In the genomic region with DNA sequence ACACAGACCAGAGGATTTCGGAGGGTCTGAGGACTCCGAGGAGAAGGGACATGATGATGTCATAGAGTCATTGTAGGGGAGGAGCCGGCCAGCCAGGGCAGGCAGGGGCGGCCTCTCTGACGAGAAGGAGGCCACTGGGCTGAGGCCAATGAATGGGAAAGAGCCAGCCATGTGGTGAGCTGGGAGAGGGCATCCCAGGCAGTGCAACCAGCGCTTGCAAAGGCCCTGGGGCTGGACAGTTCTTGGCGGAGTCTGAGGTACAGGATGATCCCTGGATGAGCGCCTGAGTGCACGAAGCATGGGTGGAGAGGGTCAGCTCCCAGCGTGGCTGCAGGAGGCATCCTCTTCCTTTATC, we compare ENCODE assay signal across 7 cellular contexts.
DNase-seq lines count a peak whose midpoint lies in the region; ATAC-seq, FAIRE-seq and TF ChIP-seq lines count a peak whose summit lies in the region.
"Not testable (repeated sequence)": the region's sequence is repeated elsewhere in the genome, so short reads cannot be mapped to it uniquely, and the experiment has no call there.

No MANE protein-coding gene starts in this region.

- not testable (repeated sequence) for H3K4me3 ChIP-seq in A549; gastroesophageal sphincter; HepG2 (replicated peaks in 1 of 3; ENCODE audit: insufficient read depth in 1 of 3, low read depth in 2 of 3, low read length in 3 of 3); mesodermal cell (ENCODE audit: extremely low read depth, insufficient read depth, low read length, poor library complexity, severe bottlenecking); upper lobe of left lung

- intact Hi-C loops in HepG2 (cut with micrococcal nuclease; ENCODE audit: unreplicated experiment): not testable (repeated sequence)

- H3K27ac ChIP-seq in A549; gastroesophageal sphincter; HepG2 (ENCODE audit: extremely low read length, insufficient read depth, low read length): not testable (repeated sequence)
- H3K27ac ChIP-seq in cingulate gyrus (ENCODE audit: low read depth, low read length) (peak overlapping the region; percentile 39), mesodermal cell (ENCODE audit: low read depth, low read length, severe bottlenecking) (peak overlapping the region; percentile 53), upper lobe of left lung (peak overlapping the region; percentile 53 to 83 (median 74))

- H3K9me3 ChIP-seq in A549 (peaks cover 14% of the 10 kb centered on the region), gastroesophageal sphincter (peaks cover 0 to 11% (median 0%) of the 10 kb centered on the region in 3 donors), HepG2 (ENCODE audit: low read length) (peaks cover 12% of the 10 kb centered on the region), mesodermal cell (ENCODE audit: control insufficient read depth, low read length) (peaks cover 11% of the 10 kb centered on the region)
- not testable (repeated sequence) for H3K9me3 ChIP-seq in upper lobe of left lung

- not testable (repeated sequence) for TF ChIP-seq RAD21 in A549 (conservative IDR thresholded peaks at IDR 0.05 in 1 of 2, IDR thresholded peaks at IDR 0.05 in 1 of 2); HepG2 (CRISPR knock-in tag; IDR thresholded peaks at IDR 0.05)

- H4K20me1 ChIP-seq in HepG2 (ENCODE audit: insufficient read depth, low read length): not testable (repeated sequence)

- POLR2A ChIA-PET in A549 (lab: Yijun Ruan, JAX); HepG2 (lab: Yijun Ruan, JAX): not testable (repeated sequence)

- not testable (repeated sequence) for H3K4me1 ChIP-seq in A549; HepG2 (ENCODE audit: insufficient read depth, low read length)
- H3K4me1 ChIP-seq in gastroesophageal sphincter (peaks cover 0 to 19% (median 0%) of the 10 kb centered on the region in 3 donors), mesodermal cell (ENCODE audit: control insufficient read depth, insufficient read depth, low read length, poor library complexity, severe bottlenecking) (peaks cover 34% of the 10 kb centered on the region), upper lobe of left lung (peaks cover 0 to 15% (median 9%) of the 10 kb centered on the region in 4 donors)

- CTCF ChIA-PET in A549 (lab: Yijun Ruan, JAX): interaction anchor here (1.3 to 1.5 kb wide), 3 partner anchors 10 to 166 kb away, joined by 3 to 4 read pairs (median 3); no protein-coding TSS in a partner anchor
- CTCF ChIA-PET in HepG2 (lab: Yijun Ruan, JAX; ENCODE audit: low intra/inter-chr PET ratio, low total read pairs): not testable (repeated sequence)

- H3K4me2 ChIP-seq in A549; HepG2 (ENCODE audit: low read depth, low read length): not testable (repeated sequence)

- ATAC-seq in A549: peak; percentile 40 to 44; a peak in 2 of 6 replicates
- peak; percentile 13 for ATAC-seq in gastroesophageal sphincter
- not testable (repeated sequence) for ATAC-seq in HepG2
- peak; percentile 5 to 23 for ATAC-seq in upper lobe of left lung (ENCODE audit: low FRiP score in 2 of 2)

- H2AFZ ChIP-seq in HepG2 (ENCODE audit: low read length): not testable (repeated sequence)

- not testable (repeated sequence) for H3K27me3 ChIP-seq in gastroesophageal sphincter, upper lobe of left lung
- peaks cover 4 to 75% of the 10 kb centered on the region in 2 experiments; a peak in 4 of 5 replicates for H3K27me3 ChIP-seq in HepG2 (ENCODE audit: control insufficient read depth in 1 of 2, insufficient read depth in 2 of 2, low read length in 2 of 2)

- not testable (repeated sequence) for H3K79me2 ChIP-seq in HepG2 (ENCODE audit: insufficient read depth, low read length)

- TF ChIP-seq EP300 in A549 (IDR thresholded peaks at IDR 0.05); gastroesophageal sphincter (IDR thresholded peaks at IDR 0.05); HepG2 (IDR thresholded peaks at IDR 0.05; ENCODE audit: low read depth in 2 of 2, low read length in 2 of 2); HepG2 (CRISPR knock-in tag; IDR thresholded peaks at IDR 0.05; ENCODE audit: borderline replicate concordance); upper lobe of left lung (IDR thresholded peaks at IDR 0.05): not testable (repeated sequence)

- DNase-seq in A549 (ENCODE audit: low read depth in 1 of 2, low spot score in 1 of 2); HepG2 (ENCODE audit: low spot score); upper lobe of left lung: not testable (repeated sequence)
- DNase-seq in RPMI7951 (ENCODE audit: low read depth): peak; percentile 73

- H3K9ac ChIP-seq in HepG2 (ENCODE audit: insufficient read depth, low read depth, low read length): not testable (repeated sequence)

- 18% methylated on average over 10 of the region's 10 CpGs for WGBS in A549 (ENCODE audit: missing lambda C conversion rate)
- WGBS in gastroesophageal sphincter (ENCODE audit: low coverage in 1 of 2), 2 donors: 76 to 82% methylated on average over 5 to 10 of the region's 10 CpGs
- 9% methylated on average over 9 of the region's 10 CpGs for WGBS in HepG2 (ENCODE audit: low lambda C conversion rate)
- WGBS in mesodermal cell (ENCODE audit: insufficient coverage in 2 of 2), 2 experiments: 68 to 77% methylated on average over 10 of the region's 10 CpGs
- WGBS in upper lobe of left lung, 2 donors: 52 to 65% methylated on average over 10 of the region's 10 CpGs

- TF ChIP-seq CTCF in A549 (IDR thresholded peaks at IDR 0.05); gastroesophageal sphincter (IDR thresholded peaks at IDR 0.05); HepG2 (CRISPR knock-in tag; IDR thresholded peaks at IDR 0.05); upper lobe of left lung (IDR thresholded peaks at IDR 0.05): not testable (repeated sequence)

- in situ Hi-C loops in HepG2 (cut with HindIII; ENCODE audit: extremely low pct_ligation_motif_present, low pct_unique_long_range_greater_than_20kb): not testable (repeated sequence)

- not testable (repeated sequence) for BruUV-seq in HepG2 (replicated peaks; lab: Mats Ljungman, UMichigan)

- FAIRE-seq in A549 (lab: Jason Lieb, UNC); HepG2 (lab: Jason Lieb, UNC): not testable (repeated sequence)

- TF ChIP-seq POLR2A in A549 (IDR thresholded peaks at IDR 0.05; ENCODE audit: low read length); gastroesophageal sphincter (IDR thresholded peaks at IDR 0.05); HepG2 (IDR thresholded peaks at IDR 0.05; ENCODE audit: insufficient read depth in 1 of 2, low read depth in 2 of 2, low read length in 2 of 2); upper lobe of left lung (IDR thresholded peaks at IDR 0.05): not testable (repeated sequence)

- not testable (repeated sequence) for H3K36me3 ChIP-seq in gastroesophageal sphincter; HepG2 (replicated peaks in 1 of 2; ENCODE audit: control insufficient read depth in 1 of 2, insufficient read depth in 2 of 2, low read length in 2 of 2); mesodermal cell (ENCODE audit: control insufficient read depth, insufficient read depth, low read length); upper lobe of left lung

TF ChIP-seq in HepG2, 621 proteins besides CTCF, POLR2A, EP300 and RAD21:
- TF ChIP-seq ATF7 (IDR thresholded peaks at IDR 0.05) (peak; percentile 64; the same call in 1 of the 2 replicates), CREB1 (IDR thresholded peaks at IDR 0.05) (peak; percentile 41; the same call in 1 of the 2 replicates)
- TF ChIP-seq ATF7, CREB1 (CRISPR knock-in tag; IDR thresholded peaks at IDR 0.05): not testable (repeated sequence)
